ENCODE assay signal across 8 cellular contexts in genomic region chr7:35695628-35695888, GRCh38. TPM values are rescaled to one million over a fixed set of nuclear protein-coding genes. Genes with fewer than 3 reads are reported as not detected.
DNase-seq lines count a peak whose midpoint lies in the region; ATAC-seq and TF ChIP-seq lines count a peak whose summit lies in the region.

No MANE protein-coding gene starts in this region.

- intact Hi-C loops in MCF 10A (cut with micrococcal nuclease), result no loop called here

- H3K36me3 Mint-ChIP-seq in MCF 10A (ENCODE audit: insufficient read depth, unreplicated experiment), result peaks cover 7% of the 10 kb centered on the region

- H3K27me3 Mint-ChIP-seq in MCF 10A (ENCODE audit: insufficient read depth, unreplicated experiment), result no peaks in the 10 kb centered on the region

- H3K36me3 ChIP-seq in mucosa of rectum (ENCODE audit: control insufficient read depth in 2 of 2, insufficient read depth in 2 of 2, low read length in 2 of 2), result no peaks in the 10 kb centered on the region

- H3K9ac ChIP-seq in mucosa of rectum (ENCODE audit: low read depth in 1 of 2, low read length in 2 of 2), result peak overlapping the region; percentile 93 to 98

- H3K4me3 ChIP-seq in GM12865 (ENCODE audit: low read depth, low read length), result peak overlapping the region; percentile 96
- H3K4me3 ChIP-seq in mucosa of rectum (ENCODE audit: low read length in 2 of 2), result peak overlapping the region; percentile 79 to 98

- POLR2A ChIA-PET in MCF 10A (lab: Yijun Ruan, JAX), result interaction anchor here (0.6 to 8.4 kb wide), 15 partner anchors 9 to 695 kb away, joined by 3 to 113 read pairs (median 4); partner anchors contain the start of genes ANLN and SEPTIN7

- peaks cover 12 to 15% of the 10 kb centered on the region in 2 donors for H3K4me1 ChIP-seq in mucosa of rectum (ENCODE audit: control insufficient read depth in 2 of 2, insufficient read depth in 2 of 2, low read length in 2 of 2)

- H3K9me3 Mint-ChIP-seq in MCF 10A (ENCODE audit: unreplicated experiment), result no peaks in the 10 kb centered on the region

- H3K27ac ChIP-seq in mucosa of rectum (ENCODE audit: low read depth in 2 of 2, low read length in 2 of 2), result peak overlapping the region in 1 of 2 donors; percentile 96

- H3K27me3 ChIP-seq in mucosa of rectum (ENCODE audit: control insufficient read depth in 2 of 2, insufficient read depth in 2 of 2, low read length in 2 of 2), result no peaks in the 10 kb centered on the region

- H3K27ac Mint-ChIP-seq in MCF 10A (ENCODE audit: low read depth, unreplicated experiment), result peak overlapping the region; percentile 96

- TF ChIP-seq CTCF in GM12865 (IDR thresholded peaks at IDR 0.05; ENCODE audit: insufficient read depth, low read depth, low read length, missing control alignments), result no peak
- TF ChIP-seq CTCF in MCF 10A (IDR thresholded peaks at IDR 0.05; ENCODE audit: unreplicated experiment), result no peak

- H3K9me3 ChIP-seq in mucosa of rectum (ENCODE audit: control insufficient read depth in 2 of 2, low read length in 2 of 2), result no peaks in the 10 kb centered on the region

- H3K4me1 Mint-ChIP-seq in MCF 10A (ENCODE audit: insufficient read depth, unreplicated experiment), result peaks cover 24% of the 10 kb centered on the region

- peak overlapping the region; percentile 93 for H3K4me3 Mint-ChIP-seq in MCF 10A (ENCODE audit: unreplicated experiment)

- no peak for ATAC-seq in HG02610 (IDR thresholded peaks at IDR 0.05; ENCODE audit: unreplicated experiment)
- no peak for ATAC-seq in GM18511 (IDR thresholded peaks at IDR 0.05; ENCODE audit: unreplicated experiment)

- CTCF ChIA-PET in MCF 10A (lab: Yijun Ruan, JAX), result interaction anchor here (0.6 to 5.7 kb wide), 11 partner anchors 13 to 446 kb away, joined by 3 to 47 read pairs (median 3); no protein-coding TSS in a partner anchor

- DNase-seq in GM12865 (ENCODE audit: low read depth), result peak; percentile 25
- DNase-seq in MV-4-11 (lab: John Stamatoyannopoulos, UW), result peak; percentile 25
- DNase-seq in MCF 10A (ENCODE audit: unreplicated experiment), result peak; percentile 13
- no peak for DNase-seq in DMS114 treated with DMSO at 0.1 percent for 48 hours (lab: John Stamatoyannopoulos, UW; ENCODE audit: unreplicated experiment)
- no peak for DNase-seq in ecto neural progenitor cell (ENCODE audit: low spot score)

- no TSS peak for BruUV-seq in MCF 10A (replicated peaks; lab: Mats Ljungman, UMichigan)

RNA-seq across cellular contexts. Expression of gene HERPUD2, which starts 0.6 kb away (rescaled TPM):
- 28.1 and 29.0 TPM in 2 replicates for total RNA-seq in MCF 10A (2022)

Comparison
In these comparisons a context has a peak if more than half of its experiments do, and no peak if none do; other contexts are left out.
1. DNase-seq: peak in GM12865 (single experiment), MV-4-11 (single experiment) and MCF 10A (single experiment); none in DMS114 treated with DMSO at 0.1 percent for 48 hours (single experiment) and ecto neural progenitor cell (single experiment).